17 cellular contexts compared by ENCODE assay signal in genomic region chr10:25530306-25530705, GRCh38.
DNase-seq lines count a peak whose midpoint lies in the region; ATAC-seq, FAIRE-seq and TF ChIP-seq lines count a peak whose summit lies in the region.
"Had no signal": no experiment of that assay in that cellular context is flagged by ENCODE, and none has a peak within 500 bp of the region (broad histone marks: within the 10 kb centered on the region; RNA-seq: fewer than 3 reads in every experiment).

No MANE protein-coding gene starts in this region.

- peak; percentile 73 for DNase-seq in G401 (ENCODE audit: low spot score)
- DNase-seq in K562 (ENCODE audit: extremely low read depth in 1 of 4, low spot score in 3 of 4): no peak
- peak; percentile 56 to 59 for DNase-seq in thyroid gland
- DNase-seq in Kasumi-1 (lab: John Stamatoyannopoulos, UW): no peak
- no peak for DNase-seq in NCI-H82 (lab: John Stamatoyannopoulos, UW)
- no peak for DNase-seq in AG20443 (ENCODE audit: low spot score)
- DNase-seq: ACHN; BE2C; Caco-2; CD8-positive, alpha-beta memory T cell; DND-41; GF-D8 had no signal

- POLR2A ChIA-PET in K562 (lab: Yijun Ruan, JAX): no interaction called here

- H3K36me3 ChIP-seq in K562 (ENCODE audit: control insufficient read depth, insufficient read depth, low read length) (no peaks in the 10 kb centered on the region), thyroid gland (no peaks in the 10 kb centered on the region)
- H3K36me3 ChIP-seq: BE2C had no signal

- TF ChIP-seq EP300 in K562 (IDR thresholded peaks at IDR 0.05; ENCODE audit: low read length): no peak

- TF ChIP-seq POLR2A in K562 (conservative IDR thresholded peaks at IDR 0.05) (no peak), thyroid gland (IDR thresholded peaks at IDR 0.05) (no peak)

- BruUV-seq in K562 (replicated peaks; lab: Mats Ljungman, UMichigan): no TSS peak

- FAIRE-seq in K562 (lab: Jason Lieb, UNC) (peak; percentile 15), islet of Langerhans (lab: Jason Lieb, UNC) (peak; percentile 24)
- FAIRE-seq: GM19239, H54 had no signal

- ATAC-seq in K562: no peak
- ATAC-seq: HCT116 had no signal

- H3K9ac ChIP-seq in K562 (ENCODE audit: insufficient read depth in 1 of 2, low read depth in 2 of 2, low read length in 2 of 2): no peak overlapping the region
- H3K9ac ChIP-seq: KMS-11 had no signal

- no peak overlapping the region for H3K4me2 ChIP-seq in K562 (ENCODE audit: insufficient read depth, low read length)
- H3K4me2 ChIP-seq: KMS-11 had no signal

- H2AFZ ChIP-seq in K562 (ENCODE audit: low read depth, low read length): no peak overlapping the region

- no peaks in the 10 kb centered on the region for H3K9me1 ChIP-seq in K562 (ENCODE audit: control insufficient read depth, insufficient read depth, low read length)

- in situ Hi-C loops in G401 (cut with HindIII; ENCODE audit: low sequenced_read_pairs): no loop called here
- in situ Hi-C loops in K562 (cut with MboI): no loop called here

- CTCF ChIA-PET in K562 (lab: Yijun Ruan, JAX; ENCODE audit: low intra/inter-chr PET ratio): no interaction called here

- no peak for TF ChIP-seq RAD21 in K562 (CRISPR knock-in tag; conservative IDR thresholded peaks at IDR 0.05 in 1 of 2, IDR thresholded peaks at IDR 0.05 in 1 of 2)

- H3K27ac ChIP-seq in K562 (ENCODE audit: extremely low read depth, low read depth, low read length) (no peak overlapping the region), thyroid gland (no peak overlapping the region)
- H3K27ac ChIP-seq: KMS-11 had no signal

- no peaks in the 10 kb centered on the region for H3K9me3 ChIP-seq in K562 (replicated peaks; ENCODE audit: control insufficient read depth, insufficient read depth, low read depth, low read length)
- H3K9me3 ChIP-seq in thyroid gland: no peaks in the 10 kb centered on the region
- H3K9me3 ChIP-seq: BE2C, Caco-2 had no signal

- 81% methylated on average over 7 of the region's 7 CpGs for WGBS in K562 (ENCODE audit: insufficient coverage, low coverage, missing lambda C conversion rate)
- WGBS in thyroid gland, 2 donors: 32 to 36% methylated on average over 7 of the region's 7 CpGs

- no peaks in the 10 kb centered on the region for H4K20me1 ChIP-seq in K562 (replicated peaks; ENCODE audit: control insufficient read depth, insufficient read depth, low read length)

- intact Hi-C loops in K562 (cut with micrococcal nuclease) (no loop called here), thyroid gland (cut with DNase I) (no loop called here)

- no peak overlapping the region for H3K4me3 ChIP-seq in K562
- H3K4me3 ChIP-seq in thyroid gland (replicated peaks in 1 of 3): no peak overlapping the region

- TF ChIP-seq CTCF in K562 (IDR thresholded peaks at IDR 0.05 in 2 of 3, conservative IDR thresholded peaks at IDR 0.05 in 1 of 3; ENCODE audit: insufficient read depth in 2 of 3, low read depth in 1 of 3, low read length in 3 of 3) (no peak), thyroid gland (IDR thresholded peaks at IDR 0.05) (no peak)

- H3K4me1 ChIP-seq in K562 (replicated peaks in 1 of 2; ENCODE audit: control insufficient read depth in 2 of 2, insufficient read depth in 2 of 2, low read length in 2 of 2): peaks cover 4 to 8% of the 10 kb centered on the region in 2 experiments; a peak in 3 of 5 replicates
- no peaks in the 10 kb centered on the region for H3K4me1 ChIP-seq in thyroid gland
- H3K4me1 ChIP-seq: BE2C, Caco-2 had no signal

- no peaks in the 10 kb centered on the region for H3K79me2 ChIP-seq in K562 (ENCODE audit: control insufficient read depth, insufficient read depth, low read length)

- H3K27me3 ChIP-seq in K562 (ENCODE audit: control insufficient read depth in 2 of 2, insufficient read depth in 2 of 2, low read length in 2 of 2) (no peaks in the 10 kb centered on the region), thyroid gland (no peaks in the 10 kb centered on the region)
- H3K27me3 ChIP-seq: BE2C had no signal

TF ChIP-seq in K562, 482 proteins besides CTCF, POLR2A, EP300 and RAD21:
- no peak for TF ChIP-seq HES1 (IDR thresholded peaks at IDR 0.05; ENCODE audit: low read depth)
- TF ChIP-seq CEBPB (tag; IDR thresholded peaks at IDR 0.05): peak; percentile 21; the same call in 1 of the 2 replicates
TF ChIP-seq in K562: peak in this region for 1.

Comparison
In these comparisons a context has a peak if more than half of its experiments do, and no peak if none do; other contexts are left out.
1. DNase-seq: peak in G401 (single experiment) and thyroid gland (2 of 2); none in K562 (0 of 4), Kasumi-1 (0 of 2), NCI-H82 (single experiment) and AG20443 (single experiment).